In the genomic region with DNA sequence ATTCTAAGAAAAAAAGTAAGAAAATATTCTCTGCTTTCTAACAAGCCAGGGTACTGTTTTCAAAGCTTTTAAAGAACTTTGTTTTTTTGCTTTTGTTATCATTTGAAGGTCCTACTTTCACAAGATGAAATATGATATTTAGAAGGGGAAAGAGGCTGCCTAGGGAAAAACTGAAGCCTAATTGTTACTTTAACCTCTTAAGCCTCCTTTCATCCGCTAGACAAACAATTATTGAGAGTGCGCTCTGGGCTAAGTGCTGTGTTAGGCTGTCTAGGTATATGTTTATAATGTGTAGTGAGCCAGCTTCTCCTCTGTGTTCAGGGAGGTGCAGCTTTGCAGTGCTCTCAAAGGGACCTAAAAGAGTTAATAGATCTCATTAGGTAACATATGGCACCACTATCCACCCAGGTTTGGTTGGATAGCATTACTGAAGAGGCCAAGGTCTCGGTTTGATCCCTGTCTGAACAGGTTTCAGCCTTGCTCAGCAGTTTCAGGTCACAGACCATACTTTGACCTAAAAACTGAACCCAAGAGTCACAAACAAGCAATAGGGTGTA, we compare ENCODE assay signal across 2 cellular contexts.
A peak's percentile ranks its signal among the peaks of the same experiment; 100 is the strongest.
TF ChIP-seq lines count a peak whose summit lies in the region.

No MANE protein-coding gene starts in this region.

TF ChIP-seq in A549, 52 proteins besides CTCF, POLR2A, EP300 and RAD21:
- TF ChIP-seq BHLHE40 (IDR thresholded peaks at IDR 0.05; ENCODE audit: low read depth, low read length) (no peak), MAFK (IDR thresholded peaks at IDR 0.05; ENCODE audit: partially characterized antibody) (peak; percentile 50), HOXB13 (CRISPR knock-in tag; IDR thresholded peaks at IDR 0.05; ENCODE audit: low read depth) (no peak), NFE2L2 (conservative IDR thresholded peaks at IDR 0.05; ENCODE audit: low read length) (no peak), SMC3 (IDR thresholded peaks at IDR 0.05) (no peak)
- TF ChIP-seq, protein P1, sequence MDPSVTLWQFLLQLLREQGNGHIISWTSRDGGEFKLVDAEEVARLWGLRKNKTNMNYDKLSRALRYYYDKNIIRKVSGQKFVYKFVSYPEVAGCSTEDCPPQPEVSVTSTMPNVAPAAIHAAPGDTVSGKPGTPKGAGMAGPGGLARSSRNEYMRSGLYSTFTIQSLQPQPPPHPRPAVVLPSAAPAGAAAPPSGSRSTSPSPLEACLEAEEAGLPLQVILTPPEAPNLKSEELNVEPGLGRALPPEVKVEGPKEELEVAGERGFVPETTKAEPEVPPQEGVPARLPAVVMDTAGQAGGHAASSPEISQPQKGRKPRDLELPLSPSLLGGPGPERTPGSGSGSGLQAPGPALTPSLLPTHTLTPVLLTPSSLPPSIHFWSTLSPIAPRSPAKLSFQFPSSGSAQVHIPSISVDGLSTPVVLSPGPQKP (IDR thresholded peaks at IDR 0.05; ENCODE audit: low read depth, low read length), result no peak

TF ChIP-seq in H1, 55 proteins besides CTCF, POLR2A, EP300 and RAD21:
- no peak for TF ChIP-seq CEBPB (IDR thresholded peaks at IDR 0.05; ENCODE audit: low read depth, low read length)
- no peak for TF ChIP-seq RBBP5 (IDR thresholded peaks at IDR 0.05; ENCODE audit: borderline replicate concordance, low read depth, low read length)
- no peak for TF ChIP-seq TAF1 (IDR thresholded peaks at IDR 0.05; ENCODE audit: low read depth, low read length)
- no peak for TF ChIP-seq CREB1 (IDR thresholded peaks at IDR 0.05)
- TF ChIP-seq SP1 (IDR thresholded peaks at IDR 0.05; ENCODE audit: low read depth, low read length), result no peak
- TF ChIP-seq KDM1A (IDR thresholded peaks at IDR 0.05; ENCODE audit: borderline replicate concordance, low read length), result no peak
- no peak for TF ChIP-seq MAFK (IDR thresholded peaks at IDR 0.05; ENCODE audit: low read depth, low read length)
- no peak for TF ChIP-seq SP2 (IDR thresholded peaks at IDR 0.05; ENCODE audit: low read length)
- no peak for TF ChIP-seq SIRT6 (IDR thresholded peaks at IDR 0.05; ENCODE audit: low read length)
- no peak for TF ChIP-seq NRF1 (IDR thresholded peaks at IDR 0.05; ENCODE audit: low read depth, low read length)
- TF ChIP-seq, protein P2, sequence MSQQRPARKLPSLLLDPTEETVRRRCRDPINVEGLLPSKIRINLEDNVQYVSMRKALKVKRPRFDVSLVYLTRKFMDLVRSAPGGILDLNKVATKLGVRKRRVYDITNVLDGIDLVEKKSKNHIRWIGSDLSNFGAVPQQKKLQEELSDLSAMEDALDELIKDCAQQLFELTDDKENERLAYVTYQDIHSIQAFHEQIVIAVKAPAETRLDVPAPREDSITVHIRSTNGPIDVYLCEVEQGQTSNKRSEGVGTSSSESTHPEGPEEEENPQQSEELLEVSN (IDR thresholded peaks at IDR 0.05), result no peak
- TF ChIP-seq ZNF274 (IDR thresholded peaks at IDR 0.05; ENCODE audit: borderline replicate concordance, extremely low read depth, low read length), result no peak
- TF ChIP-seq PHF8 (conservative IDR thresholded peaks at IDR 0.05; ENCODE audit: low read depth, low read length), result no peak
